ENCODE assay signal across 1 cellular context in genomic region chr2:46270384-46270783, GRCh38.
TF ChIP-seq lines count a peak whose summit lies in the region.

No MANE protein-coding gene starts in this region.

TF ChIP-seq in K562, 482 proteins besides CTCF, POLR2A, EP300 and RAD21 (continued from another document):
- TF ChIP-seq ZNF655 (CRISPR knock-in tag; IDR thresholded peaks at IDR 0.05) (no peak), KLF6 (CRISPR knock-in tag; IDR thresholded peaks at IDR 0.05; ENCODE audit: borderline replicate concordance) (no peak), REST (CRISPR knock-in tag; IDR thresholded peaks at IDR 0.05; ENCODE audit: low read depth) (no peak), HNRNPL (IDR thresholded peaks at IDR 0.05; ENCODE audit: low read depth, low read length) (no peak)
